In the genomic region with DNA sequence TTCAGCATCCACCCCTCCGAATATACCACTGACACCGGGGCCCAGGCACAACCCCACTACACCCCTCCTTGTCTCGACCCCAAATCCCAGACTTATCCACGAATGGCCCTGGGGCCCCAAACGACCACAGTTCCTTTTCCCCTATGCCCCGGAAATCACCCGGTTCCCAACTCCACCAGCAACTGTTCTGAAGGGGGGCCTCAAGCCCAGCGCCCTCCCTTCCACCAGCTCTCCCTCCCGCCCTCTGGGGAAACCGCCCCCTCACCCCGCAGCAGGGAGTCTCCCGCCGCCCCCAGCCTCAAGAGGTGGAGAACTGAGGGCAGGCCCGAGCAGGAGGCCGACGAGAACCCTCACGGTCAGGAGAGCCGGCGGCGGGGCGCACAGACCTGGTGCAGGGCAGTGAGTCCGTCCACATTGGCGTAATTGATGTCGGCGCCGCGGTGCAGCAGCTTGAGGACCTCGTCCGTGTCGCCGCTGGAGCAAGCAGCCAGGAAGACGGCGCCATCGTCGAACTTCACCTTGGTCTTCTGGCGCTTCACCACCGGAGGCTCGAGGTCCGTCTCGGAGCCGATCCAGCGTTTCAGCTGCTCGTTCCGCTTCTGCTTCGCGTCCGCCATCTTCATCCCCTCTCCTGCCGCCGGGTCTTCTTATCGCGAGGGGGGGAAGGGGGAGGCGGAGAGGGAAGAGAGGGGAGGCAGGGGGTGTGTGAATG, we compare ENCODE assay signal across 8 cellular contexts. TPM values are rescaled to one million over a fixed set of nuclear protein-coding genes. Genes with fewer than 3 reads are reported as not detected.
DNase-seq lines count a peak whose midpoint lies in the region; FAIRE-seq and TF ChIP-seq lines count a peak whose summit lies in the region.

No MANE protein-coding gene starts in this region.

- H3K27ac ChIP-seq in MM.1S (ENCODE audit: low read length) (peak overlapping the region; percentile 87), endodermal cell (ENCODE audit: low read depth, low read length) (peak overlapping the region; percentile 93)

- no peaks in the 10 kb centered on the region for H3K27me3 ChIP-seq in MM.1S (replicated peaks; ENCODE audit: insufficient read depth, low read length)
- no peaks in the 10 kb centered on the region for H3K27me3 ChIP-seq in endodermal cell (ENCODE audit: control insufficient read depth, insufficient read depth, low read length, poor library complexity, severe bottlenecking)
- no peaks in the 10 kb centered on the region for H3K27me3 ChIP-seq in mononuclear cell (ENCODE audit: insufficient read depth, low read length)

- peaks cover 27% of the 10 kb centered on the region for H3K4me1 ChIP-seq in MM.1S (ENCODE audit: low read length)
- no peaks in the 10 kb centered on the region for H3K4me1 ChIP-seq in endodermal cell (ENCODE audit: control insufficient read depth, insufficient read depth, low read length)
- peaks cover 23% of the 10 kb centered on the region for H3K4me1 ChIP-seq in mononuclear cell (ENCODE audit: insufficient read depth, low read length)

- intact Hi-C loops in activated CD4-positive, alpha-beta T cell treated with anti-CD3 and anti-CD28 coated beads, Interleukin-2, amount 10 ng/mL, durations not matched to agents 24 days and 14 days (cut with micrococcal nuclease), result loop anchor here (1.0 to 10.0 kb wide), 4 partner anchors 47 to 252 kb away; partner anchors contain the start of gene PAWR

- DNase-seq in H54 (ENCODE audit: insufficient read length, low spot score) (peak; percentile 18), MM.1S (peak; percentile 21), endodermal cell (peak; percentile 90), cerebellum (ENCODE audit: low spot score) (no peak)
- peak; percentile 83 for DNase-seq in activated CD4-positive, alpha-beta T cell treated with anti-CD3 and anti-CD28 coated beads, Interleukin-2, amount 10 ng/mL, durations not matched to agents 24 days and 14 days
- peak; percentile 14 for DNase-seq in stimulated activated CD8-positive, alpha-beta memory T cell treated with anti-CD3 and anti-CD28 coated beads, Interleukin-7, amount 100 ng/mL, for 24 hours (ENCODE audit: low read depth)

- no peaks in the 10 kb centered on the region for H3K9me3 Mint-ChIP-seq in activated CD4-positive, alpha-beta T cell treated with anti-CD3 and anti-CD28 coated beads, Interleukin-2, amount 10 ng/mL, durations not matched to agents 24 days and 14 days
- H3K9me3 Mint-ChIP-seq in endodermal cell, result no peaks in the 10 kb centered on the region

- no peak for TF ChIP-seq CTCF in MM.1S (IDR thresholded peaks at IDR 0.05; ENCODE audit: low read length)
- TF ChIP-seq CTCF in endodermal cell (conservative IDR thresholded peaks at IDR 0.05), result no peak

- peaks cover 5% of the 10 kb centered on the region for H3K36me3 Mint-ChIP-seq in activated CD4-positive, alpha-beta T cell treated with anti-CD3 and anti-CD28 coated beads, Interleukin-2, amount 10 ng/mL, durations not matched to agents 24 days and 14 days (ENCODE audit: low read depth)
- peaks cover 6% of the 10 kb centered on the region for H3K36me3 Mint-ChIP-seq in endodermal cell (ENCODE audit: low read depth)

- H3K27ac Mint-ChIP-seq in activated CD4-positive, alpha-beta T cell treated with anti-CD3 and anti-CD28 coated beads, Interleukin-2, amount 10 ng/mL, durations not matched to agents 24 days and 14 days, result peak overlapping the region; percentile 94
- peak overlapping the region; percentile 100 for H3K27ac Mint-ChIP-seq in endodermal cell

- peak overlapping the region; percentile 91 for H3K4me2 ChIP-seq in MM.1S (ENCODE audit: low read depth, low read length)

- H3K27me3 Mint-ChIP-seq in activated CD4-positive, alpha-beta T cell treated with anti-CD3 and anti-CD28 coated beads, Interleukin-2, amount 10 ng/mL, durations not matched to agents 24 days and 14 days, result no peaks in the 10 kb centered on the region
- H3K27me3 Mint-ChIP-seq in endodermal cell (ENCODE audit: insufficient read depth), result no peaks in the 10 kb centered on the region

- no peaks in the 10 kb centered on the region for H3K36me3 ChIP-seq in MM.1S (replicated peaks; ENCODE audit: insufficient read depth, low read length)
- peaks cover 6% of the 10 kb centered on the region for H3K36me3 ChIP-seq in endodermal cell (ENCODE audit: control insufficient read depth, insufficient read depth, low read length)

- no peaks in the 10 kb centered on the region for H3K9me2 ChIP-seq in MM.1S (replicated peaks; ENCODE audit: insufficient read depth, low read length)

- peak; percentile 33 for FAIRE-seq in H54 (lab: Jason Lieb, UNC)

- H3K79me2 ChIP-seq in MM.1S (ENCODE audit: low read length), result peaks cover 70% of the 10 kb centered on the region

- H3K9ac ChIP-seq in MM.1S (ENCODE audit: low read length) (peak overlapping the region; percentile 86), endodermal cell (ENCODE audit: extremely low read depth, low read length, poor library complexity, severe bottlenecking) (peak overlapping the region; percentile 89)

- peaks cover 14% of the 10 kb centered on the region for H3F3A ChIP-seq in MM.1S (ENCODE audit: insufficient read depth, low read length)

- no peaks in the 10 kb centered on the region for H4K20me1 ChIP-seq in MM.1S (ENCODE audit: insufficient read depth, low read length)

- TF ChIP-seq POLR2A in H54 (IDR thresholded peaks at IDR 0.05; ENCODE audit: low read depth, low read length), result peak; percentile 48; the same call in 1 of the 2 replicates

- H3K4me3 Mint-ChIP-seq in activated CD4-positive, alpha-beta T cell treated with anti-CD3 and anti-CD28 coated beads, Interleukin-2, amount 10 ng/mL, durations not matched to agents 24 days and 14 days, result peak overlapping the region; percentile 89
- H3K4me3 Mint-ChIP-seq in endodermal cell, result peak overlapping the region; percentile 100

- H3K9me3 ChIP-seq in MM.1S (replicated peaks; ENCODE audit: insufficient read depth, low read length) (no peaks in the 10 kb centered on the region), endodermal cell (ENCODE audit: control insufficient read depth, low read length) (peaks cover 3% of the 10 kb centered on the region), mononuclear cell (ENCODE audit: low read depth, low read length) (no peaks in the 10 kb centered on the region)

- H3K4me3 ChIP-seq in GM08714 (ENCODE audit: low read length), result peak overlapping the region; percentile 76
- peak overlapping the region; percentile 69 for H3K4me3 ChIP-seq in MM.1S (ENCODE audit: low read length)
- H3K4me3 ChIP-seq in endodermal cell (ENCODE audit: low read length), result peak overlapping the region; percentile 96
- peak overlapping the region; percentile 97 for H3K4me3 ChIP-seq in mononuclear cell (ENCODE audit: low read length)

- 0% methylated on average over 8 to 47 of the region's 52 CpGs for WGBS in endodermal cell (ENCODE audit: insufficient coverage in 1 of 2, insufficient read length in 1 of 2), 2 experiments

- peaks cover 35% of the 10 kb centered on the region for H3K4me1 Mint-ChIP-seq in activated CD4-positive, alpha-beta T cell treated with anti-CD3 and anti-CD28 coated beads, Interleukin-2, amount 10 ng/mL, durations not matched to agents 24 days and 14 days
- peaks cover 30% of the 10 kb centered on the region for H3K4me1 Mint-ChIP-seq in endodermal cell

- peak overlapping the region; percentile 80 for H2AFZ ChIP-seq in MM.1S (ENCODE audit: low read length)

RNA-seq across cellular contexts. Expression of gene PPP1R12A, which starts 0.4 kb away (rescaled TPM):
- 78.9 and 84.8 TPM in 2 replicates for total RNA-seq in activated CD4-positive, alpha-beta T cell treated with anti-CD3 and anti-CD28 coated beads, Interleukin-2, amount 10 ng/mL, durations not matched to agents 24 days and 14 days
- total RNA-seq in endodermal cell, result 10 to 100 TPM; 80.0 to 94.7 TPM
- 47.6 TPM for polyA plus RNA-seq in endodermal cell (2013, experiment 1 of 2)
- 55.4 TPM for polyA plus RNA-seq in endodermal cell (2013, experiment 2 of 2)
- total RNA-seq in mononuclear cell, result 156 TPM
- total RNA-seq in cerebellum, result 141 TPM
